14 cellular contexts compared by ENCODE assay signal in genomic region chr17:57730026-57730701, GRCh38. TPM values are rescaled to one million over a fixed set of nuclear protein-coding genes. Genes with fewer than 3 reads are reported as not detected.
DNase-seq lines count a peak whose midpoint lies in the region; ATAC-seq and FAIRE-seq lines count a peak whose summit lies in the region.
"Had no signal": no experiment of that assay in that cellular context is flagged by ENCODE, and none has a peak within 500 bp of the region (broad histone marks: within the 10 kb centered on the region; RNA-seq: fewer than 3 reads in every experiment).

No MANE protein-coding gene starts in this region.

- ATAC-seq in natural killer cell treated with Interleukin-12 subunit alpha and Interleukin-12 subunit beta and Interleukin-15 and Interleukin-18, amount 100 ng/mL, for 72 hours = peak; percentile 44 to 60
- no peak for ATAC-seq in HG02973 (IDR thresholded peaks at IDR 0.05; ENCODE audit: unreplicated experiment)
- ATAC-seq: HCT116 had no signal

- FAIRE-seq in HTR-8/SVneo (lab: Jason Lieb, UNC) = peak; percentile 88
- FAIRE-seq: A549, GM18507 had no signal

- H3K4me1 Mint-ChIP-seq in natural killer cell treated with Interleukin-12 subunit alpha and Interleukin-12 subunit beta and Interleukin-15 and Interleukin-18, amount 100 ng/mL, for 72 hours (ENCODE audit: low read depth in 2 of 2) = peaks cover 5 to 6% of the 10 kb centered on the region in 2 donors
- H3K4me1 Mint-ChIP-seq: CD4-positive, CD25-positive, alpha-beta regulatory T cell had no signal

- peak overlapping the region in 9 of 11 experiments; percentile 12 to 98 (median 93); a peak in 17 of 22 replicates for H3K4me2 ChIP-seq in BLaER1 treated with 17β-estradiol and CSF1 and Interleukin-3, amounts not matched to agents 10 nM and 100 nM
- H3K4me2 ChIP-seq: A549 had no signal

- no peak for DNase-seq in HTR-8/SVneo (ENCODE audit: insufficient read length, low spot score)
- DNase-seq in natural killer cell treated with Interleukin-12 subunit alpha and Interleukin-12 subunit beta and Interleukin-15 and Interleukin-18, amount 100 ng/mL, for 72 hours (ENCODE audit: low spot score) = no peak
- no peak for DNase-seq in NCI-H1930 (lab: John Stamatoyannopoulos, UW)
- no peak for DNase-seq in mesenteric fat pad (ENCODE audit: low spot score)
- DNase-seq: CD4-positive, CD25-positive, alpha-beta regulatory T cell; DMS53; GF-D8 had no signal

- H3K9ac ChIP-seq in BLaER1 treated with 17β-estradiol and CSF1 and Interleukin-3, amounts not matched to agents 10 nM and 100 nM = no peak overlapping the region

- H3K4me3 Mint-ChIP-seq in natural killer cell treated with Interleukin-12 subunit alpha and Interleukin-12 subunit beta and Interleukin-15 and Interleukin-18, amount 100 ng/mL, for 72 hours = no peak overlapping the region
- H3K4me3 Mint-ChIP-seq: CD4-positive, CD25-positive, alpha-beta regulatory T cell had no signal

- H3K4me1 ChIP-seq in BLaER1 treated with 17β-estradiol and CSF1 and Interleukin-3, amounts not matched to agents 10 nM and 100 nM = peaks cover 16 to 92% (median 83%) of the 10 kb centered on the region in 10 experiments
- H3K4me1 ChIP-seq: A549 had no signal

- H3K27ac Mint-ChIP-seq in natural killer cell treated with Interleukin-12 subunit alpha and Interleukin-12 subunit beta and Interleukin-15 and Interleukin-18, amount 100 ng/mL, for 72 hours = no peak overlapping the region
- H3K27ac Mint-ChIP-seq: CD4-positive, CD25-positive, alpha-beta regulatory T cell had no signal

- no peaks in the 10 kb centered on the region; a peak in 1 of 22 replicates for H3K36me3 ChIP-seq in BLaER1 treated with 17β-estradiol and CSF1 and Interleukin-3, amounts not matched to agents 10 nM and 100 nM

- H3K4me3 ChIP-seq in BLaER1 treated with 17β-estradiol and CSF1 and Interleukin-3, amounts not matched to agents 10 nM and 100 nM = no peak overlapping the region
- H3K4me3 ChIP-seq: A549 had no signal

- H3K9me3 ChIP-seq in BLaER1 treated with 17β-estradiol and CSF1 and Interleukin-3, amounts not matched to agents 10 nM and 100 nM (replicated peaks in 1 of 11) = no peaks in the 10 kb centered on the region; a peak in 1 of 22 replicates
- H3K9me3 ChIP-seq: A549 had no signal

- no peaks in the 10 kb centered on the region for H4K20me1 ChIP-seq in BLaER1 treated with 17β-estradiol and CSF1 and Interleukin-3, amounts not matched to agents 10 nM and 100 nM

- no peaks in the 10 kb centered on the region for H3K36me3 Mint-ChIP-seq in natural killer cell treated with Interleukin-12 subunit alpha and Interleukin-12 subunit beta and Interleukin-15 and Interleukin-18, amount 100 ng/mL, for 72 hours
- H3K36me3 Mint-ChIP-seq: CD4-positive, CD25-positive, alpha-beta regulatory T cell had no signal

- H3K27me3 Mint-ChIP-seq in natural killer cell treated with Interleukin-12 subunit alpha and Interleukin-12 subunit beta and Interleukin-15 and Interleukin-18, amount 100 ng/mL, for 72 hours = peaks cover 5 to 12% of the 10 kb centered on the region in 2 donors

- peak overlapping the region in 4 of 11 experiments; percentile 28 to 96 (median 62); a peak in 6 of 22 replicates for H3K27ac ChIP-seq in BLaER1 treated with 17β-estradiol and CSF1 and Interleukin-3, amounts not matched to agents 10 nM and 100 nM
- H3K27ac ChIP-seq: A549 had no signal

- H3K9me3 Mint-ChIP-seq in natural killer cell treated with Interleukin-12 subunit alpha and Interleukin-12 subunit beta and Interleukin-15 and Interleukin-18, amount 100 ng/mL, for 72 hours = no peaks in the 10 kb centered on the region

- H3K27me3 ChIP-seq in BLaER1 treated with 17β-estradiol and CSF1 and Interleukin-3, amounts not matched to agents 10 nM and 100 nM = peaks cover 0 to 20% (median 0%) of the 10 kb centered on the region in 11 experiments; a peak in 4 of 22 replicates

RNA-seq across cellular contexts. Expression of gene CCDC182, which starts 14.9 kb away (rescaled TPM):
- total RNA-seq in natural killer cell treated with Interleukin-12 subunit alpha and Interleukin-12 subunit beta and Interleukin-15 and Interleukin-18, amount 100 ng/mL, for 72 hours = not detected
- not detected for total RNA-seq in mesenteric fat pad
- total RNA-seq: CD4-positive, CD25-positive, alpha-beta regulatory T cell; H4; HT1080 had no signal
